In the genomic region with DNA sequence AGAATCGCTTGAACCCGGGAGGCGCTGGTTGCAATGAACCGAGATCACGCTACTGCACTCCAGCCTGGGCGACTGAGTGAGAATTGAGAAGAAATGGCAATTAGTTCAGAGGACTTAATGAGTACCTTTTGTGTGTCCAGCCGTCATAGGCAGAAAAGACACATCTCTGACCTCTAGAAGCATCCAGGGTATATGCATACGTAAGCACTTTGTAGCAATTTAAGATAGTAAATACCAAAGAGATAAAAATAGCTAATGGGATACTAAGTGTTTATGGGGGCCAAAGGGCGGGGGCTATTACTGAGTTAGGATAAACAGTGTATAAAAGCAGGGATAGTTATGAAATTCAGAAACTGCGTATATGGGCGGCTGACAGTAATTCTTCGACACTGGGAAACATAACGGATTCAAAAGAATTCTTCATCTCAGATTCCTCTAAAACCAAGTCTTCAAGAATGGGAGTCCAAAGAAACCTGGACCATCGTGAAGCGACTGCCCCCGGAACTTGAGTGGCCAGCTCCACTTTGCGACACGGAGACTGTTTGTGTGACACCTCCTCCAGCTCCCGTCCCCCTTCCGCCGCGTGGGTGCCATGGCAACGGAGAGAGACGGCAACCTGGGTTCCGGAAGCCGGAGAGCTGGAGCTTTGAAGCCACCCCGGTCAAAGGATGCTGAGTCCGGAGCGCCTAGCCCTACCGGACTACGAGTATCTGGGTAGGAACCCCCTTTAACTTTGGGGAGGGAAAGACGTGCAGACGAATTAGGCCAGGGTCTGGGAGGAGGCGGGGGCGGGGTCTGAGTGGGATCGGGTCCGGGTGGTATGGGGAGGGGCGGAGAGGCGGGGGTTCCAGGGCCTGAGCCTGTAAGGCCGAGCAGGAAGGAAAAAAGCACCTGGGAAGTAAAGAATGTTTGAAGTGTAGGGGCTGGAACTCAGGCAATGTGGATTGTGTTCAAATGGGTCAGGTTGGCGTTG, we compare ENCODE assay signal across 8 cellular contexts. TPM values are rescaled to one million over a fixed set of nuclear protein-coding genes. Genes with fewer than 3 reads are reported as not detected.
A peak's percentile ranks its signal among the peaks of the same experiment; 100 is the strongest.
DNase-seq lines count a peak whose midpoint lies in the region; ATAC-seq, FAIRE-seq and TF ChIP-seq lines count a peak whose summit lies in the region.

A gene with protein sequence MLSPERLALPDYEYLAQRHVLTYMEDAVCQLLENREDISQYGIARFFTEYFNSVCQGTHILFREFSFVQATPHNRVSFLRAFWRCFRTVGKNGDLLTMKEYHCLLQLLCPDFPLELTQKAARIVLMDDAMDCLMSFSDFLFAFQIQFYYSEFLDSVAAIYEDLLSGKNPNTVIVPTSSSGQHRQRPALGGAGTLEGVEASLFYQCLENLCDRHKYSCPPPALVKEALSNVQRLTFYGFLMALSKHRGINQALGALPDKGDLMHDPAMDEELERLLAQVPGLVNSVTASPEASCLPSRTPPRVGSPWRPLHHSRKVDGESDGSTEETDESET (plus strand): TSS at position 624 of the 973 bp plus-strand sequence. CDS start 45 bp downstream, at position 669.

- POLR2A ChIA-PET in HEK293T (lab: Yijun Ruan, JAX), result interaction anchor here (0.7 to 3.1 kb wide), 11 partner anchors 11 to 313 kb away, joined by 3 to 19 read pairs (median 4); a partner anchor contains a TSS

- peaks cover 2% of the 10 kb centered on the region for H3K36me3 Mint-ChIP-seq in activated naive CD4-positive, alpha-beta T cell treated with anti-CD3 and anti-CD28 coated beads, Interleukin-2, amount 10 ng/mL, durations not matched to agents 7 days and 5 days

- H3K27ac ChIP-seq in SK-N-MC (peak within 1 kb of the TSS; percentile 16; the same call in 1 of the 2 replicates), gastroesophageal sphincter (peak within 1 kb of the TSS; percentile 1 to 75 (median 40)), neutrophil (peak within 1 kb of the TSS; percentile 25)

- H3K27me3 ChIP-seq in gastroesophageal sphincter (peaks cover 4% of the 10 kb centered on the region), neutrophil (peaks cover 7% of the 10 kb centered on the region)

- peak within 1 kb of the TSS; percentile 96 for H3K4me3 Mint-ChIP-seq in activated naive CD4-positive, alpha-beta T cell treated with anti-CD3 and anti-CD28 coated beads, Interleukin-2, amount 10 ng/mL, durations not matched to agents 7 days and 5 days

- H3K27me3 Mint-ChIP-seq in activated naive CD4-positive, alpha-beta T cell treated with anti-CD3 and anti-CD28 coated beads, Interleukin-2, amount 10 ng/mL, durations not matched to agents 7 days and 5 days, result peaks cover 9% of the 10 kb centered on the region

- no peak for TF ChIP-seq EP300 in gastroesophageal sphincter (IDR thresholded peaks at IDR 0.05)

- peak within 1 kb of the TSS; percentile 70 for H3K9ac ChIP-seq in SK-N-MC (ENCODE audit: insufficient read length)

- peak within 1 kb of the TSS; percentile 66 for H3K27ac Mint-ChIP-seq in activated naive CD4-positive, alpha-beta T cell treated with anti-CD3 and anti-CD28 coated beads, Interleukin-2, amount 10 ng/mL, durations not matched to agents 7 days and 5 days

- peaks cover 19% of the 10 kb centered on the region for H3K4me1 Mint-ChIP-seq in activated naive CD4-positive, alpha-beta T cell treated with anti-CD3 and anti-CD28 coated beads, Interleukin-2, amount 10 ng/mL, durations not matched to agents 7 days and 5 days

- TF ChIP-seq CTCF in gastroesophageal sphincter (IDR thresholded peaks at IDR 0.05) (peak in 2 of 4 experiments; percentile 16 to 43), neutrophil (IDR thresholded peaks at IDR 0.05) (no peak), subcutaneous adipose tissue (IDR thresholded peaks at IDR 0.05; ENCODE audit: low read depth) (no peak)

- WGBS in gastroesophageal sphincter (ENCODE audit: low coverage in 1 of 2), 2 donors, result 25 to 47% methylated on average over 14 to 17 of the region's 41 CpGs

- no peaks in the 10 kb centered on the region for H3K9me3 Mint-ChIP-seq in activated naive CD4-positive, alpha-beta T cell treated with anti-CD3 and anti-CD28 coated beads, Interleukin-2, amount 10 ng/mL, durations not matched to agents 7 days and 5 days

- FAIRE-seq in G401.6 (lab: Jason Lieb, UNC), result peak; percentile 64

- DNase-seq in HEK293T (ENCODE audit: extremely low spot score) (peak; percentile 95), NAMALWA (ENCODE audit: low spot score) (peak; percentile 95), SK-N-MC (ENCODE audit: low read depth, low spot score) (peak; percentile 73)
- DNase-seq in activated naive CD4-positive, alpha-beta T cell treated with anti-CD3 and anti-CD28 coated beads, Interleukin-2, amount 10 ng/mL, durations not matched to agents 7 days and 5 days, result peak; percentile 96

- peak; percentile 96 for ATAC-seq in gastroesophageal sphincter

- H3K9me3 ChIP-seq in SK-N-MC (ENCODE audit: low read depth, low read length), result no peaks in the 10 kb centered on the region
- H3K9me3 ChIP-seq in gastroesophageal sphincter, result no peaks in the 10 kb centered on the region
- H3K9me3 ChIP-seq in neutrophil, result no peaks in the 10 kb centered on the region

- TF ChIP-seq POLR2A in gastroesophageal sphincter (IDR thresholded peaks at IDR 0.05), result no peak

- peaks cover 0 to 16% (median 0%) of the 10 kb centered on the region in 3 donors for H3K4me1 ChIP-seq in gastroesophageal sphincter
- H3K4me1 ChIP-seq in neutrophil (ENCODE audit: control insufficient read depth in 1 of 2, insufficient read depth in 1 of 2, low read depth in 1 of 2, low read length in 1 of 2), result peaks cover 4 to 6% of the 10 kb centered on the region in 2 experiments

- CTCF ChIA-PET in HEK293T (lab: Yijun Ruan, JAX), result no interaction called here
- CTCF ChIA-PET in activated naive CD4-positive, alpha-beta T cell treated with anti-CD3 and anti-CD28 coated beads, Interleukin-2, amount 10 ng/mL, durations not matched to agents 7 days and 5 days (lab: Charles Lee), result no interaction called here

- no peaks in the 10 kb centered on the region for H3K36me3 ChIP-seq in SK-N-MC (ENCODE audit: insufficient read depth, low read length)
- H3K36me3 ChIP-seq in gastroesophageal sphincter, result peaks cover 0 to under 1% of the 10 kb centered on the region in 2 donors
- H3K36me3 ChIP-seq in neutrophil, result no peaks in the 10 kb centered on the region

- H3K4me3 ChIP-seq in SK-N-MC (peak within 1 kb of the TSS; percentile 87), gastroesophageal sphincter (peak within 1 kb of the TSS; percentile 79 to 95), neutrophil (ENCODE audit: low read depth in 1 of 2, low read length in 1 of 2) (peak within 1 kb of the TSS; percentile 58)

TF ChIP-seq in HEK293T, 16 proteins besides CTCF, POLR2A, EP300 and RAD21:
- TF ChIP-seq, protein P1, sequence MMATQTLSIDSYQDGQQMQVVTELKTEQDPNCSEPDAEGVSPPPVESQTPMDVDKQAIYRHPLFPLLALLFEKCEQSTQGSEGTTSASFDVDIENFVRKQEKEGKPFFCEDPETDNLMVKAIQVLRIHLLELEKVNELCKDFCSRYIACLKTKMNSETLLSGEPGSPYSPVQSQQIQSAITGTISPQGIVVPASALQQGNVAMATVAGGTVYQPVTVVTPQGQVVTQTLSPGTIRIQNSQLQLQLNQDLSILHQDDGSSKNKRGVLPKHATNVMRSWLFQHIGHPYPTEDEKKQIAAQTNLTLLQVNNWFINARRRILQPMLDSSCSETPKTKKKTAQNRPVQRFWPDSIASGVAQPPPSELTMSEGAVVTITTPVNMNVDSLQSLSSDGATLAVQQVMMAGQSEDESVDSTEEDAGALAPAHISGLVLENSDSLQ (IDR thresholded peaks at IDR 0.05), result peak; percentile 54; the same call in 1 of the 2 replicates
- no peak for TF ChIP-seq SUZ12 (IDR thresholded peaks at IDR 0.05)
- peak; percentile 70; the same call in 1 of the 2 replicates for TF ChIP-seq L3MBTL2 (conservative IDR thresholded peaks at IDR 0.05)
- TF ChIP-seq ELF4 (IDR thresholded peaks at IDR 0.05), result 0 out of 2 replicates have a peak, but pooled peaks have one; percentile 25
- TF ChIP-seq CTBP1 (IDR thresholded peaks at IDR 0.05; ENCODE audit: borderline replicate concordance), result peak; percentile 81; the same call in 1 of the 2 replicates
- no peak for TF ChIP-seq LEF1 (IDR thresholded peaks at IDR 0.05; ENCODE audit: borderline replicate concordance)

RNA-seq across cellular contexts. Expression of the gene that starts here (rescaled TPM):
- total RNA-seq in gastroesophageal sphincter (10 to 100 TPM; 19.1 to 27.0 (median 21.8) TPM), subcutaneous adipose tissue (10 to 100 TPM in 3 of 4 donors, 1 to 10 TPM in 1; 5.3 to 14.8 (median 13.4) TPM)

Comparison
In these comparisons a context has a peak if more than half of its experiments do, and no peak if none do; other contexts are left out.
1. Peak in every context shown above with its lines: DNase-seq, ATAC-seq, H3K4me3 ChIP-seq and H3K27ac ChIP-seq.